Comparison of ENCODE assay signal across 13 cellular contexts in genomic region chr17:76444518-76445311, GRCh38. TPM values are rescaled to one million over a fixed set of nuclear protein-coding genes. Genes with fewer than 3 reads are reported as not detected.
A peak's percentile ranks its signal among the peaks of the same experiment; 100 is the strongest.
DNase-seq lines count a peak whose midpoint lies in the region; ATAC-seq and TF ChIP-seq lines count a peak whose summit lies in the region.
"Had no signal": no experiment of that assay in that cellular context is flagged by ENCODE, and none has a peak within 500 bp of the region (broad histone marks: within the 10 kb centered on the region; RNA-seq: fewer than 3 reads in every experiment).

No MANE protein-coding gene starts in this region.

- peaks cover 13% of the 10 kb centered on the region for H3K27me3 ChIP-seq in OCI-LY1 (ENCODE audit: insufficient read depth, low read length)
- H3K27me3 ChIP-seq: dorsolateral prefrontal cortex had no signal

- no peaks in the 10 kb centered on the region; the same call in 1 of the 2 replicates for H4K20me1 ChIP-seq in OCI-LY1 (ENCODE audit: insufficient read depth, low read length)

- H3K9me3 ChIP-seq in OCI-LY1 (ENCODE audit: low read length): no peaks in the 10 kb centered on the region

- H3K27ac Mint-ChIP-seq in activated CD8-positive, alpha-beta T cell treated with anti-CD3 and anti-CD28 coated beads for 36 hours: no peak overlapping the region
- H3K27ac Mint-ChIP-seq in activated CD8-positive, alpha-beta T cell treated with anti-CD3 and anti-CD28 coated beads, Interleukin-2, amount 10 ng/mL, durations not matched to agents 7 days and 5 days: no peak overlapping the region

- H3K9me2 ChIP-seq in OCI-LY1 (ENCODE audit: low read depth, low read length): no peaks in the 10 kb centered on the region

- intact Hi-C loops in activated CD8-positive, alpha-beta T cell treated with anti-CD3 and anti-CD28 coated beads for 36 hours (cut with micrococcal nuclease): no loop called here

- no peak for TF ChIP-seq CTCF in activated CD8-positive, alpha-beta T cell treated with anti-CD3 and anti-CD28 coated beads for 36 hours (IDR thresholded peaks at IDR 0.05)
- no peak for TF ChIP-seq CTCF in OCI-LY1 (IDR thresholded peaks at IDR 0.05; ENCODE audit: low read length)
- no peak for TF ChIP-seq CTCF in choroid plexus epithelial cell (conservative IDR thresholded peaks at IDR 0.05; ENCODE audit: low read depth, low read length)

- no peaks in the 10 kb centered on the region for H3K27me3 Mint-ChIP-seq in activated CD8-positive, alpha-beta T cell treated with anti-CD3 and anti-CD28 coated beads for 36 hours
- no peaks in the 10 kb centered on the region for H3K27me3 Mint-ChIP-seq in activated CD8-positive, alpha-beta T cell treated with anti-CD3 and anti-CD28 coated beads, Interleukin-2, amount 10 ng/mL, durations not matched to agents 7 days and 5 days (ENCODE audit: low read depth)

- peak overlapping the region; percentile 22; the same call in 1 of the 2 replicates for H3K4me2 ChIP-seq in OCI-LY1 (ENCODE audit: low read length)

- no peak for DNase-seq in activated CD8-positive, alpha-beta T cell treated with anti-CD3 and anti-CD28 coated beads for 36 hours
- DNase-seq in activated CD8-positive, alpha-beta T cell treated with anti-CD3 and anti-CD28 coated beads, Interleukin-2, amount 10 ng/mL, durations not matched to agents 7 days and 5 days: no peak
- DNase-seq in choroid plexus epithelial cell (ENCODE audit: low read depth) (peak; percentile 37), retina (peak; percentile 60), NCI-H748 treated with DMSO at 0.1 percent for 48 hours (lab: John Stamatoyannopoulos, UW) (no peak)
- no peak for DNase-seq in stimulated activated CD4-positive, alpha-beta T cell treated with anti-CD3 and anti-CD28 coated beads, Interleukin-4, amount 100 ng/mL, for 4 hours
- DNase-seq: activated T-cell treated with anti-CD3 and anti-CD28 coated beads, Interleukin-2, amount 50 U/mL, for 48 hours; dorsolateral prefrontal cortex; KBM-7; NCI-H446 treated with DMSO at 0.1 percent for 48 hours; nephron progenitor cell had no signal

- POLR2A ChIA-PET in activated CD8-positive, alpha-beta T cell treated with anti-CD3 and anti-CD28 coated beads for 36 hours (lab: Charles Lee): interaction anchor here (0.6 kb wide), 1 partner anchor 228 kb away, joined by 3 read pairs; no protein-coding TSS in a partner anchor
- POLR2A ChIA-PET in activated CD8-positive, alpha-beta T cell treated with anti-CD3 and anti-CD28 coated beads, Interleukin-2, amount 10 ng/mL, durations not matched to agents 7 days and 5 days (lab: Charles Lee): interaction anchor here (0.6 kb wide), 1 partner anchor 9 kb away, joined by 4 read pairs; no protein-coding TSS in a partner anchor

- H3K27ac ChIP-seq in OCI-LY1 (ENCODE audit: low read depth, low read length, poor library complexity, severe bottlenecking): no peak overlapping the region

- no peaks in the 10 kb centered on the region for H3K79me2 ChIP-seq in OCI-LY1 (ENCODE audit: insufficient read depth, low read length)

- H3K4me3 Mint-ChIP-seq in activated CD8-positive, alpha-beta T cell treated with anti-CD3 and anti-CD28 coated beads for 36 hours: no peak overlapping the region
- H3K4me3 Mint-ChIP-seq in activated CD8-positive, alpha-beta T cell treated with anti-CD3 and anti-CD28 coated beads, Interleukin-2, amount 10 ng/mL, durations not matched to agents 7 days and 5 days: no peak overlapping the region
- H3K4me3 Mint-ChIP-seq: nephron progenitor cell had no signal

- peaks cover 78% of the 10 kb centered on the region for H3K4me1 Mint-ChIP-seq in activated CD8-positive, alpha-beta T cell treated with anti-CD3 and anti-CD28 coated beads for 36 hours (ENCODE audit: low read depth)
- peaks cover 66% of the 10 kb centered on the region for H3K4me1 Mint-ChIP-seq in activated CD8-positive, alpha-beta T cell treated with anti-CD3 and anti-CD28 coated beads, Interleukin-2, amount 10 ng/mL, durations not matched to agents 7 days and 5 days (ENCODE audit: low read depth)

- peaks cover 49% of the 10 kb centered on the region for H3K4me1 ChIP-seq in OCI-LY1 (ENCODE audit: insufficient read depth, low read length, severe bottlenecking)

- no peaks in the 10 kb centered on the region; the same call in 1 of the 2 replicates for H3K36me3 ChIP-seq in OCI-LY1 (ENCODE audit: insufficient read depth, low read length)

- no peaks in the 10 kb centered on the region for H3K36me3 Mint-ChIP-seq in activated CD8-positive, alpha-beta T cell treated with anti-CD3 and anti-CD28 coated beads for 36 hours (ENCODE audit: low read depth)
- peaks cover 6% of the 10 kb centered on the region for H3K36me3 Mint-ChIP-seq in activated CD8-positive, alpha-beta T cell treated with anti-CD3 and anti-CD28 coated beads, Interleukin-2, amount 10 ng/mL, durations not matched to agents 7 days and 5 days (ENCODE audit: low read depth)

- no peaks in the 10 kb centered on the region for H3K9me3 Mint-ChIP-seq in activated CD8-positive, alpha-beta T cell treated with anti-CD3 and anti-CD28 coated beads for 36 hours
- H3K9me3 Mint-ChIP-seq in activated CD8-positive, alpha-beta T cell treated with anti-CD3 and anti-CD28 coated beads, Interleukin-2, amount 10 ng/mL, durations not matched to agents 7 days and 5 days (ENCODE audit: insufficient read depth): no peaks in the 10 kb centered on the region
- H3K9me3 Mint-ChIP-seq: nephron progenitor cell had no signal

- CTCF ChIA-PET in activated CD8-positive, alpha-beta T cell treated with anti-CD3 and anti-CD28 coated beads for 36 hours (lab: Charles Lee): interaction anchor here (0.7 to 1.9 kb wide), 7 partner anchors 9 to 1055 kb away, joined by 3 to 8 read pairs (median 3); partner anchors contain the start of gene PRPSAP1
- CTCF ChIA-PET in activated CD8-positive, alpha-beta T cell treated with anti-CD3 and anti-CD28 coated beads, Interleukin-2, amount 10 ng/mL, durations not matched to agents 7 days and 5 days (lab: Charles Lee): interaction anchor here (0.9 to 1.7 kb wide), 5 partner anchors 9 to 165 kb away, joined by 3 to 7 read pairs (median 4); no protein-coding TSS in a partner anchor

- H3K4me3 ChIP-seq in OCI-LY1 (ENCODE audit: low read depth, low read length, poor library complexity, severe bottlenecking) (no peak overlapping the region), choroid plexus epithelial cell (ENCODE audit: low read depth, low read length) (no peak overlapping the region)

- no peak overlapping the region for H2AFZ ChIP-seq in OCI-LY1 (ENCODE audit: low read length)

- H3K9ac ChIP-seq in OCI-LY1 (ENCODE audit: low read length): no peak overlapping the region

- peak; percentile 11 for ATAC-seq in activated CD8-positive, alpha-beta T cell treated with anti-CD3 and anti-CD28 coated beads for 36 hours
- no peak for ATAC-seq in activated CD8-positive, alpha-beta T cell treated with anti-CD3 and anti-CD28 coated beads, Interleukin-2, amount 10 ng/mL, durations not matched to agents 7 days and 5 days
- no peak for ATAC-seq in HG03175 (IDR thresholded peaks at IDR 0.05; ENCODE audit: unreplicated experiment)

- no peaks in the 10 kb centered on the region for H3F3A ChIP-seq in OCI-LY1 (ENCODE audit: insufficient read depth, low read length)

RNA-seq across cellular contexts. Expression of gene UBE2O, which starts 8.2 kb away (rescaled TPM):
- 10 to 100 TPM; 36.8 to 39.5 TPM for total RNA-seq in activated CD8-positive, alpha-beta T cell treated with anti-CD3 and anti-CD28 coated beads for 36 hours
- total RNA-seq in activated CD8-positive, alpha-beta T cell treated with anti-CD3 and anti-CD28 coated beads, Interleukin-2, amount 10 ng/mL, durations not matched to agents 7 days and 5 days: 10 to 100 TPM; 28.4 to 31.6 TPM

RNA-seq across cellular contexts. Expression of gene AANAT, which starts 22.7 kb away (rescaled TPM):
- total RNA-seq in activated CD8-positive, alpha-beta T cell treated with anti-CD3 and anti-CD28 coated beads for 36 hours: under 1 TPM in 1 of 2 experiments, not detected in 1; 0.34 TPM
- total RNA-seq in activated CD8-positive, alpha-beta T cell treated with anti-CD3 and anti-CD28 coated beads, Interleukin-2, amount 10 ng/mL, durations not matched to agents 7 days and 5 days: not detected

RNA-seq across cellular contexts. Expression of gene RHBDF2, which starts 56.5 kb away (rescaled TPM):
- total RNA-seq in activated CD8-positive, alpha-beta T cell treated with anti-CD3 and anti-CD28 coated beads for 36 hours: 10 to 100 TPM; 19.9 to 20.4 TPM
- 10 to 100 TPM; 51.4 to 52.1 TPM for total RNA-seq in activated CD8-positive, alpha-beta T cell treated with anti-CD3 and anti-CD28 coated beads, Interleukin-2, amount 10 ng/mL, durations not matched to agents 7 days and 5 days

Comparison
In these comparisons a context has a peak if more than half of its experiments do, and no peak if none do; other contexts are left out.
1. DNase-seq: peak in choroid plexus epithelial cell (single experiment) and retina (single experiment); none in activated CD8-positive, alpha-beta T cell treated with anti-CD3 and anti-CD28 coated beads for 36 hours (single experiment), activated CD8-positive, alpha-beta T cell treated with anti-CD3 and anti-CD28 coated beads, Interleukin-2, amount 10 ng/mL, durations not matched to agents 7 days and 5 days (single experiment), NCI-H748 treated with DMSO at 0.1 percent for 48 hours (single experiment) and stimulated activated CD4-positive, alpha-beta T cell treated with anti-CD3 and anti-CD28 coated beads, Interleukin-4, amount 100 ng/mL, for 4 hours (0 of 2).